In the genomic region with DNA sequence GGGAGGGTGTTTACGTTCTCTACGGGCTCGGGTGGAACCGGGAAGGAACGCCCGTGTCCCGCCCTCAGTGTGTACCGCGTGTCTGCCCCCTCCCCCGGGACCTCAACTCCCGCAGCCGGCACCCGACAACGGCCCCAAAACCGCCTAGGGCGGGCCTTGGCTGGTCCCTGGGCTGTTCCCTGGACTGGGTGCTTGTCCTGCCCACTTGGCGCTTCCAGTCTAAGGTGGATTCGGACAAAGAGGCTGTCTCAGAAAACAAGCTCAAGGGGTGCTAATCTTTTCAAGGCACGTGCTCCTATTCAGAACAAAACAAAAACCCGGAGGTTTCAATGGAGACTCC, we compare ENCODE assay signal across 8 cellular contexts. TPM values are rescaled to one million over a fixed set of nuclear protein-coding genes. Genes with fewer than 3 reads are reported as not detected.
DNase-seq lines count a peak whose midpoint lies in the region; ATAC-seq lines count a peak whose summit lies in the region.

No MANE protein-coding gene starts in this region.

- peaks cover 0 to 18% (median 0%) of the 10 kb centered on the region in 5 donors for H3K27me3 Mint-ChIP-seq in naive thymus-derived CD4-positive, alpha-beta T cell

- H3K4me1 Mint-ChIP-seq in naive thymus-derived CD4-positive, alpha-beta T cell, result peaks cover 23 to 37% (median 35%) of the 10 kb centered on the region in 7 donors

- DNase-seq in caudate nucleus (lab: John Stamatoyannopoulos, UW) (no peak), NCI-H1436 (lab: John Stamatoyannopoulos, UW) (no peak), iPS-NIHi7 (ENCODE audit: extremely low spot score) (no peak), mesenteric fat pad (ENCODE audit: low spot score) (no peak)
- DNase-seq in naive thymus-derived CD4-positive, alpha-beta T cell, result no peak

- H3K4me2 ChIP-seq in BLaER1, result peak overlapping the region; percentile 58

- H3K4me1 ChIP-seq in BLaER1, result peaks cover 28% of the 10 kb centered on the region
- peaks cover 13% of the 10 kb centered on the region for H3K4me1 ChIP-seq in HUES6 (ENCODE audit: control insufficient read depth, insufficient read depth, low read length)
- peaks cover 21 to 29% of the 10 kb centered on the region in 2 donors for H3K4me1 ChIP-seq in naive thymus-derived CD4-positive, alpha-beta T cell (ENCODE audit: control insufficient read depth in 2 of 2, insufficient read depth in 2 of 2, low read length in 2 of 2)

- peak overlapping the region; percentile 63 to 100 (median 90) for H3K27ac Mint-ChIP-seq in naive thymus-derived CD4-positive, alpha-beta T cell

- intact Hi-C loops in naive thymus-derived CD4-positive, alpha-beta T cell (cut with micrococcal nuclease), result loop anchor here (1.0 to 10.0 kb wide), 18 partner anchors 14 to 1865 kb away; partner anchors contain the start of genes PHYKPL (in 2 of the 2), RUFY1 (in 2 of the 2), ZNF354A (in 2 of the 2) and ZNF879 (in 2 of the 2)

- peaks cover 4 to 10% (median 7%) of the 10 kb centered on the region in 5 donors for H3K36me3 Mint-ChIP-seq in naive thymus-derived CD4-positive, alpha-beta T cell

- H3K9ac ChIP-seq in BLaER1, result peak overlapping the region; percentile 71; the same call in 1 of the 2 replicates
- peak overlapping the region; percentile 38 for H3K9ac ChIP-seq in HUES6 (ENCODE audit: low read length)

- H3K9me3 Mint-ChIP-seq in naive thymus-derived CD4-positive, alpha-beta T cell, result peaks cover 0 to 2% (median 0%) of the 10 kb centered on the region in 11 donors

- CTCF ChIA-PET in naive thymus-derived CD4-positive, alpha-beta T cell (lab: Charles Lee), result no interaction called here

- no peak for ATAC-seq in naive thymus-derived CD4-positive, alpha-beta T cell
- no peak for ATAC-seq in GM18520 (IDR thresholded peaks at IDR 0.05; ENCODE audit: unreplicated experiment)

- no peaks in the 10 kb centered on the region for H3K9me3 ChIP-seq in BLaER1
- no peaks in the 10 kb centered on the region for H3K9me3 ChIP-seq in HUES6 (ENCODE audit: control insufficient read depth, insufficient read depth, low read depth, low read length)
- H3K9me3 ChIP-seq in naive thymus-derived CD4-positive, alpha-beta T cell (ENCODE audit: control insufficient read depth in 2 of 3, low read length in 3 of 3), result no peaks in the 10 kb centered on the region

- H3K36me3 ChIP-seq in BLaER1 (peaks cover 13% of the 10 kb centered on the region), HUES6 (ENCODE audit: control insufficient read depth, insufficient read depth, low read length) (peaks cover 10% of the 10 kb centered on the region)
- H3K36me3 ChIP-seq in naive thymus-derived CD4-positive, alpha-beta T cell (ENCODE audit: control insufficient read depth in 2 of 3, insufficient read depth in 3 of 3, low read length in 3 of 3), result peaks cover 0 to 17% (median 7%) of the 10 kb centered on the region in 3 experiments

- H3K27me3 ChIP-seq in BLaER1 (no peaks in the 10 kb centered on the region), HUES6 (ENCODE audit: control insufficient read depth, insufficient read depth, low read length) (no peaks in the 10 kb centered on the region)
- no peaks in the 10 kb centered on the region for H3K27me3 ChIP-seq in naive thymus-derived CD4-positive, alpha-beta T cell (ENCODE audit: control insufficient read depth in 2 of 2, insufficient read depth in 2 of 2, low read length in 2 of 2)

- H3K27ac ChIP-seq in BLaER1, result peak overlapping the region; percentile 70
- H3K27ac ChIP-seq in HUES6 (ENCODE audit: low read depth, low read length), result no peak overlapping the region
- H3K27ac ChIP-seq in caudate nucleus (ENCODE audit: low read depth, low read length), result peak overlapping the region; percentile 69
- H3K27ac ChIP-seq in naive thymus-derived CD4-positive, alpha-beta T cell (ENCODE audit: low read depth, low read length), result peak overlapping the region; percentile 77

- peaks cover 33% of the 10 kb centered on the region for H4K20me1 ChIP-seq in BLaER1

- H3K4me3 ChIP-seq in BLaER1, result peak overlapping the region; percentile 78
- H3K4me3 ChIP-seq in HUES6 (ENCODE audit: low read depth, low read length), result peak overlapping the region; percentile 100
- peak overlapping the region; percentile 19 for H3K4me3 ChIP-seq in naive thymus-derived CD4-positive, alpha-beta T cell (ENCODE audit: low read length)

- POLR2A ChIA-PET in naive thymus-derived CD4-positive, alpha-beta T cell (lab: Charles Lee), result interaction anchor here (0.6 to 0.8 kb wide), 2 partner anchors 433 to 1852 kb away, joined by 3 to 5 read pairs; partner anchors contain the start of gene ZNF354C

- peak overlapping the region; percentile 50 to 99 (median 96) for H3K4me3 Mint-ChIP-seq in naive thymus-derived CD4-positive, alpha-beta T cell

RNA-seq across cellular contexts. Expression of gene CLK4, which starts 0.4 kb away (rescaled TPM):
- 100 to 1,000 TPM in 3 of 5 experiments, 10 to 100 TPM in 2; 38.0 to 154 (median 106) TPM for total RNA-seq in naive thymus-derived CD4-positive, alpha-beta T cell
- 10 to 100 TPM; 17.8 to 26.9 TPM for polyA plus RNA-seq in naive thymus-derived CD4-positive, alpha-beta T cell
- total RNA-seq in mesenteric fat pad, result 25.7 TPM

RNA-seq across cellular contexts. Expression of gene COL23A1, which starts 37.0 kb away (rescaled TPM):
- under 1 TPM in 3 of 5 experiments, not detected in 2; 0.13 to 0.32 (median 0.22) TPM for total RNA-seq in naive thymus-derived CD4-positive, alpha-beta T cell
- not detected for polyA plus RNA-seq in naive thymus-derived CD4-positive, alpha-beta T cell
- 0.55 TPM for total RNA-seq in mesenteric fat pad

Comparison
In these comparisons a context has a peak if more than half of its experiments do, and no peak if none do; other contexts are left out.
1. H3K4me3 ChIP-seq: peak in every context shown above with its lines; median percentile 100 in HUES6; 78 in BLaER1; 19 in naive thymus-derived CD4-positive, alpha-beta T cell.